Comparison of ENCODE assay signal across 2 cellular contexts in genomic region chr12:109567296-109567695, GRCh38.
TF ChIP-seq lines count a peak whose summit lies in the region.

No MANE protein-coding gene starts in this region.

TF ChIP-seq in liver, 16 proteins besides CTCF, POLR2A, EP300 and RAD21:
- no peak for TF ChIP-seq YY1 (IDR thresholded peaks at IDR 0.05)
- TF ChIP-seq RXRA (IDR thresholded peaks at IDR 0.05): peak; percentile 73 to 76
- no peak for TF ChIP-seq HNF4G (IDR thresholded peaks at IDR 0.05)
- TF ChIP-seq JUND (IDR thresholded peaks at IDR 0.05): peak in 1 of 2 donors; percentile 7
- TF ChIP-seq SP1 (IDR thresholded peaks at IDR 0.05): peak; percentile 53
- no peak for TF ChIP-seq NR2F2 (IDR thresholded peaks at IDR 0.05)
- peak; percentile 13 for TF ChIP-seq FOXA2 (IDR thresholded peaks at IDR 0.05)
- no peak for TF ChIP-seq ATF3 (IDR thresholded peaks at IDR 0.05)
- no peak for TF ChIP-seq TAF1 (conservative IDR thresholded peaks at IDR 0.05)
- no peak for TF ChIP-seq MAX (IDR thresholded peaks at IDR 0.05)
- TF ChIP-seq REST (IDR thresholded peaks at IDR 0.05): no peak
- no peak for TF ChIP-seq FOXA1 (IDR thresholded peaks at IDR 0.05)
- TF ChIP-seq EGR1 (IDR thresholded peaks at IDR 0.05; ENCODE audit: low read depth in 2 of 2): no peak
- peak; percentile 78 to 86 for TF ChIP-seq HNF4A (conservative IDR thresholded peaks at IDR 0.05)
- no peak for TF ChIP-seq ZBTB33 (IDR thresholded peaks at IDR 0.05)
- TF ChIP-seq GABPA (IDR thresholded peaks at IDR 0.05 in 1 of 2, conservative IDR thresholded peaks at IDR 0.05 in 1 of 2): peak in 1 of 2 donors; percentile 24

TF ChIP-seq in HepG2, 621 proteins besides CTCF, POLR2A, EP300 and RAD21:
- TF ChIP-seq PRDM10 (CRISPR knock-in tag; IDR thresholded peaks at IDR 0.05; ENCODE audit: low read depth) (no peak), TFAP4 (IDR thresholded peaks at IDR 0.05; ENCODE audit: borderline replicate concordance, low read depth) (no peak), MNT (IDR thresholded peaks at IDR 0.05) (no peak), ZXDC (CRISPR knock-in tag; IDR thresholded peaks at IDR 0.05) (no peak)
